18 cellular contexts compared by ENCODE assay signal in the genomic region with DNA sequence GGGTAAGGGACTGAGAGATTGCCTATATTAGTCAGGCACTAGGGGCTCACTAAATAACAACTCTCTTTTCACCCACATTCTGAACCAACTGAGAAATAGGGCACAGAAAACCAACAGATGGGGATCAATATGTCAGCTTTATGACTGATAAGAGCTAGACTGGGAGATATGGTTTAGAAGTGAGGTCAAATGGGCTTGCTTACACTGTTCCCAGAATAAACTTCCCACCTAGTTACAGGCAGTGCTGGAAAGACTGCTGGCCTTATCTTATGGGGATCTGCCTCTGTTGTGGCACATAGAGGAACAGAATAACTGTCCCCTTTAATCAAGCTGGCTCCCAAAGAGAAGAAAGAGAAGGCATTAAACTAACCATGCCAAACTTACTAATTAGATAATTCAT. TPM values are rescaled to one million over a fixed set of nuclear protein-coding genes. Genes with fewer than 3 reads are reported as not detected.
DNase-seq lines count a peak whose midpoint lies in the region; ATAC-seq and TF ChIP-seq lines count a peak whose summit lies in the region.
"Had no signal": no experiment of that assay in that cellular context is flagged by ENCODE, and none has a peak within 500 bp of the region (broad histone marks: within the 10 kb centered on the region; RNA-seq: fewer than 3 reads in every experiment).

No MANE protein-coding gene starts in this region.

- CTCF ChIA-PET in WTC11 (lab: Charles Lee): interaction anchor here (1.4 to 3.1 kb wide), 3 partner anchors 44 to 68 kb away, joined by 4 to 17 read pairs (median 7); no protein-coding TSS in a partner anchor

- H3K4me1 Mint-ChIP-seq in natural killer cell treated with Interleukin-12 subunit alpha and Interleukin-12 subunit beta and Interleukin-15 and Interleukin-18, amount 100 ng/mL, for 72 hours (ENCODE audit: low read depth in 2 of 2): peaks cover 37 to 49% of the 10 kb centered on the region in 2 donors
- H3K4me1 Mint-ChIP-seq in natural killer cell (peaks cover 12 to 13% of the 10 kb centered on the region in 2 donors), memory B cell (peaks cover 13% of the 10 kb centered on the region), WTC11 (peaks cover 11% of the 10 kb centered on the region)

- no peaks in the 10 kb centered on the region for H3K36me3 Mint-ChIP-seq in natural killer cell treated with Interleukin-12 subunit alpha and Interleukin-12 subunit beta and Interleukin-15 and Interleukin-18, amount 100 ng/mL, for 72 hours
- no peaks in the 10 kb centered on the region for H3K36me3 Mint-ChIP-seq in natural killer cell
- H3K36me3 Mint-ChIP-seq in memory B cell: no peaks in the 10 kb centered on the region
- H3K36me3 Mint-ChIP-seq in WTC11: no peaks in the 10 kb centered on the region

- no peaks in the 10 kb centered on the region for H3K27me3 Mint-ChIP-seq in natural killer cell treated with Interleukin-12 subunit alpha and Interleukin-12 subunit beta and Interleukin-15 and Interleukin-18, amount 100 ng/mL, for 72 hours
- H3K27me3 Mint-ChIP-seq in natural killer cell (ENCODE audit: low read depth in 2 of 2) (no peaks in the 10 kb centered on the region), memory B cell (no peaks in the 10 kb centered on the region), WTC11 (ENCODE audit: low read depth) (peaks cover 2% of the 10 kb centered on the region)

- no peak overlapping the region for H3K4me3 Mint-ChIP-seq in natural killer cell treated with Interleukin-12 subunit alpha and Interleukin-12 subunit beta and Interleukin-15 and Interleukin-18, amount 100 ng/mL, for 72 hours
- H3K4me3 Mint-ChIP-seq in natural killer cell (no peak overlapping the region), memory B cell (no peak overlapping the region), WTC11 (no peak overlapping the region)

- peak overlapping the region; percentile 63 to 88 for H3K27ac Mint-ChIP-seq in natural killer cell treated with Interleukin-12 subunit alpha and Interleukin-12 subunit beta and Interleukin-15 and Interleukin-18, amount 100 ng/mL, for 72 hours
- H3K27ac Mint-ChIP-seq in natural killer cell (peak overlapping the region in 1 of 2 donors; percentile 8), memory B cell (peak overlapping the region; percentile 45), WTC11 (no peak overlapping the region)

- POLR2A ChIA-PET in WTC11 (lab: Charles Lee): no interaction called here

- no peaks in the 10 kb centered on the region for H3K9me3 Mint-ChIP-seq in natural killer cell treated with Interleukin-12 subunit alpha and Interleukin-12 subunit beta and Interleukin-15 and Interleukin-18, amount 100 ng/mL, for 72 hours
- H3K9me3 Mint-ChIP-seq in natural killer cell (no peaks in the 10 kb centered on the region), memory B cell (no peaks in the 10 kb centered on the region), WTC11 (no peaks in the 10 kb centered on the region)

- no peak for DNase-seq in natural killer cell treated with Interleukin-12 subunit alpha and Interleukin-12 subunit beta and Interleukin-15 and Interleukin-18, amount 100 ng/mL, for 72 hours (ENCODE audit: low spot score)
- no peak for DNase-seq in natural killer cell
- no peak for DNase-seq in memory B cell (ENCODE audit: low spot score in 2 of 2)
- no peak for DNase-seq in NCI-H345 treated with DMSO at 0.1 percent for 48 hours (lab: John Stamatoyannopoulos, UW; ENCODE audit: unreplicated experiment)
- no peak for DNase-seq in WTC11 (ENCODE audit: low spot score)
- DNase-seq: C1 segment of cervical spinal cord; EL; Karpas-422; MG63; NCI-H1092 treated with DMSO at 0.1 percent for 48 hours; NCI-H1694; NCI-H2227 treated with DMSO at 0.1 percent for 48 hours; NCI-H526; NK-92 treated with Interleukin-12 subunit alpha and Interleukin-12 subunit beta, amount 100 ng/mL, for 24 hours had no signal

- TF ChIP-seq CTCF in natural killer cell (IDR thresholded peaks at IDR 0.05) (no peak), WTC11 (IDR thresholded peaks at IDR 0.05) (no peak)

- intact Hi-C loops in natural killer cell (cut with micrococcal nuclease): no loop called here

- ATAC-seq in natural killer cell treated with Interleukin-12 subunit alpha and Interleukin-12 subunit beta and Interleukin-15 and Interleukin-18, amount 100 ng/mL, for 72 hours: no peak
- ATAC-seq in natural killer cell (no peak), SK-N-SH treated with all-trans-retinoic acid at 6 μM for 48 hours (peak; percentile 23; the same call in 1 of the 3 replicates), memory B cell (ENCODE audit: low read depth) (peak; percentile 24), WTC11 (no peak), HG02642 (IDR thresholded peaks at IDR 0.05; ENCODE audit: poor library complexity, unreplicated experiment) (no peak), GM21515 (IDR thresholded peaks at IDR 0.05; ENCODE audit: unreplicated experiment) (no peak)
- ATAC-seq: HCT116 had no signal

TF ChIP-seq in SK-N-SH treated with all-trans-retinoic acid at 6 μM for 48 hours, 23 proteins besides CTCF, POLR2A, EP300 and RAD21 (continues in another document):
- TF ChIP-seq TOX (CRISPR knock-in tag; IDR thresholded peaks at IDR 0.05; ENCODE audit: borderline replicate concordance): no peak
- TF ChIP-seq ZNF8 (CRISPR knock-in tag; IDR thresholded peaks at IDR 0.05): no peak
- TF ChIP-seq ZNF565 (CRISPR knock-in tag; conservative IDR thresholded peaks at IDR 0.05; ENCODE audit: low read depth): no peak
- TF ChIP-seq RARB (CRISPR knock-in tag; IDR thresholded peaks at IDR 0.05): no peak
- no peak for TF ChIP-seq SNAI2 (CRISPR knock-in tag; IDR thresholded peaks at IDR 0.05)
- no peak for TF ChIP-seq ZFP30 (CRISPR knock-in tag; IDR thresholded peaks at IDR 0.05)
- TF ChIP-seq, protein P1, sequence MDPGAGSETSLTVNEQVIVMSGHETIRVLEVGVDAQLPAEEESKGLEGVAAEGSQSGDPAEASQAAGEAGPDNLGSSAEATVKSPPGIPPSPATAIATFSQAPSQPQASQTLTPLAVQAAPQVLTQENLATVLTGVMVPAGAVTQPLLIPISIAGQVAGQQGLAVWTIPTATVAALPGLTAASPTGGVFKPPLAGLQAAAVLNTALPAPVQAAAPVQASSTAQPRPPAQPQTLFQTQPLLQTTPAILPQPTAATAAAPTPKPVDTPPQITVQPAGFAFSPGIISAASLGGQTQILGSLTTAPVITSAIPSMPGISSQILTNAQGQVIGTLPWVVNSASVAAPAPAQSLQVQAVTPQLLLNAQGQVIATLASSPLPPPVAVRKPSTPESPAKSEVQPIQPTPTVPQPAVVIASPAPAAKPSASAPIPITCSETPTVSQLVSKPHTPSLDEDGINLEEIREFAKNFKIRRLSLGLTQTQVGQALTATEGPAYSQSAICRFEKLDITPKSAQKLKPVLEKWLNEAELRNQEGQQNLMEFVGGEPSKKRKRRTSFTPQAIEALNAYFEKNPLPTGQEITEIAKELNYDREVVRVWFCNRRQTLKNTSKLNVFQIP (CRISPR knock-in tag; IDR thresholded peaks at IDR 0.05; ENCODE audit: borderline replicate concordance, low read depth): no peak

TF ChIP-seq in WTC11, 78 proteins besides CTCF, POLR2A, EP300 and RAD21:
- TF ChIP-seq NFE2L1 (CRISPR knock-in tag; IDR thresholded peaks at IDR 0.05) (no peak), FOXJ3 (CRISPR knock-in tag; IDR thresholded peaks at IDR 0.05; ENCODE audit: borderline replicate concordance) (no peak)
TF ChIP-seq in WTC11: peak in this region for 0.

RNA-seq across cellular contexts. Expression of gene RRAS2, which starts 10.6 kb away (rescaled TPM):
- total RNA-seq in natural killer cell treated with Interleukin-12 subunit alpha and Interleukin-12 subunit beta and Interleukin-15 and Interleukin-18, amount 100 ng/mL, for 72 hours: 100 to 1,000 TPM in 1 of 2 donors, 10 to 100 TPM in 1; 97.3 to 141 TPM
- total RNA-seq in natural killer cell (10 to 100 TPM; 62.1 to 86.7 (median 69.6) TPM), WTC11 (2021) (161 to 164 TPM (median 164 TPM) in 3 replicates)

Comparison
In these comparisons a context has a peak if more than half of its experiments do, and no peak if none do; other contexts are left out.
1. ATAC-seq: peak in SK-N-SH treated with all-trans-retinoic acid at 6 μM for 48 hours (single experiment) and memory B cell (single experiment); none in natural killer cell treated with Interleukin-12 subunit alpha and Interleukin-12 subunit beta and Interleukin-15 and Interleukin-18, amount 100 ng/mL, for 72 hours (0 of 2), natural killer cell (0 of 3), WTC11 (single experiment), HG02642 (single experiment) and GM21515 (single experiment).